ENCODE assay signal across 10 cellular contexts in genomic region chr11:33716236-33716635, GRCh38. TPM values are rescaled to one million over a fixed set of nuclear protein-coding genes. Genes with fewer than 3 reads are reported as not detected.
DNase-seq lines count a peak whose midpoint lies in the region; ATAC-seq and TF ChIP-seq lines count a peak whose summit lies in the region.
"Had no signal": no experiment of that assay in that cellular context is flagged by ENCODE, and none has a peak within 500 bp of the region (broad histone marks: within the 10 kb centered on the region; RNA-seq: fewer than 3 reads in every experiment).

No MANE protein-coding gene starts in this region.

- peaks cover 88% of the 10 kb centered on the region for H3K36me3 Mint-ChIP-seq in activated T-helper 17 cell treated with anti-CD3 and anti-CD28 coated beads, Interleukin-2, amount 50 U/mL, for 72 hours (ENCODE audit: low read depth)

- POLR2A ChIA-PET in AG04450 (lab: Yijun Ruan, JAX) = interaction anchor here (1.0 kb wide), 1 partner anchor 14 kb away, joined by 3 read pairs; no protein-coding TSS in a partner anchor

- H3K4me3 ChIP-seq in AG04450 (ENCODE audit: low read depth, low read length) = no peak overlapping the region

- H3K27me3 Mint-ChIP-seq in activated T-helper 17 cell treated with anti-CD3 and anti-CD28 coated beads, Interleukin-2, amount 50 U/mL, for 72 hours = no peaks in the 10 kb centered on the region
- H3K27me3 Mint-ChIP-seq: stimulated activated naive B cell treated with anti-CD40 and anti-IgM and Interleukin-4, amounts not matched to agents 10 μg/mL and 1 μg/mL and 100 μg/mL, for 72 hours had no signal

- no peaks in the 10 kb centered on the region for H3K27me3 ChIP-seq in AG04450 (ENCODE audit: control insufficient read depth, insufficient read depth, low read length)

- in situ Hi-C loops in GM13977 (cut with MboI; ENCODE audit: low pct_unique_long_range_greater_than_20kb, low sequenced_read_pairs, unreplicated experiment) = loop anchor here (25.0 kb wide), 1 partner anchor 554 kb away; the partner anchor contains the start of gene CSTF3

- no peak overlapping the region for H3K27ac Mint-ChIP-seq in activated T-helper 17 cell treated with anti-CD3 and anti-CD28 coated beads, Interleukin-2, amount 50 U/mL, for 72 hours
- H3K27ac Mint-ChIP-seq: stimulated activated naive B cell treated with anti-CD40 and anti-IgM and Interleukin-4, amounts not matched to agents 10 μg/mL and 1 μg/mL and 100 μg/mL, for 72 hours had no signal

- no peaks in the 10 kb centered on the region for H3K9me3 ChIP-seq in AG04450 (ENCODE audit: control insufficient read depth, insufficient read depth, low read length)

- CTCF ChIA-PET in AG04450 (lab: Charles Lee) = interaction anchor here (0.7 to 4.6 kb wide), 6 partner anchors 11 to 113 kb away, joined by 3 to 42 read pairs (median 4); no protein-coding TSS in a partner anchor

- no peak overlapping the region for H3K4me3 Mint-ChIP-seq in activated T-helper 17 cell treated with anti-CD3 and anti-CD28 coated beads, Interleukin-2, amount 50 U/mL, for 72 hours
- H3K4me3 Mint-ChIP-seq: stimulated activated naive B cell treated with anti-CD40 and anti-IgM and Interleukin-4, amounts not matched to agents 10 μg/mL and 1 μg/mL and 100 μg/mL, for 72 hours had no signal

- DNase-seq in AG04450 (ENCODE audit: low read depth, low spot score) (no peak), GM13977 (ENCODE audit: low spot score) (no peak), kidney tubule cell (ENCODE audit: low spot score) (peak; percentile 48), foreskin melanocyte (no peak), NCI-H524 treated with DMSO at 0.1 percent for 48 hours (lab: John Stamatoyannopoulos, UW) (no peak)
- no peak for DNase-seq in stimulated activated CD4-positive, alpha-beta T cell treated with anti-CD3 and anti-CD28 coated beads, Interleukin-4, amount 100 ng/mL, for 1 hour
- DNase-seq: stimulated activated naive B cell treated with anti-CD40 and anti-IgM and Interleukin-4, amounts not matched to agents 10 μg/mL and 1 μg/mL and 100 μg/mL, for 72 hours had no signal

- H3K9me3 Mint-ChIP-seq in activated T-helper 17 cell treated with anti-CD3 and anti-CD28 coated beads, Interleukin-2, amount 50 U/mL, for 72 hours = no peaks in the 10 kb centered on the region
- H3K9me3 Mint-ChIP-seq: stimulated activated naive B cell treated with anti-CD40 and anti-IgM and Interleukin-4, amounts not matched to agents 10 μg/mL and 1 μg/mL and 100 μg/mL, for 72 hours had no signal

- H3K27ac ChIP-seq in AG04450 (ENCODE audit: low read depth, low read length) = no peak overlapping the region

- peaks cover 2% of the 10 kb centered on the region for H3K4me1 Mint-ChIP-seq in activated T-helper 17 cell treated with anti-CD3 and anti-CD28 coated beads, Interleukin-2, amount 50 U/mL, for 72 hours
- H3K4me1 Mint-ChIP-seq: stimulated activated naive B cell treated with anti-CD40 and anti-IgM and Interleukin-4, amounts not matched to agents 10 μg/mL and 1 μg/mL and 100 μg/mL, for 72 hours had no signal

- peak; percentile 35 for ATAC-seq in activated T-helper 17 cell treated with anti-CD3 and anti-CD28 coated beads, Interleukin-2, amount 50 U/mL, for 72 hours (replicated peaks)
- ATAC-seq in GM19328 (IDR thresholded peaks at IDR 0.05; ENCODE audit: unreplicated experiment) = no peak

- TF ChIP-seq CTCF in AG04450 (IDR thresholded peaks at IDR 0.05; ENCODE audit: low read depth, low read length) (peak; percentile 28; the same call in 1 of the 2 replicates), GM13977 (IDR thresholded peaks at IDR 0.05; ENCODE audit: extremely low read depth, insufficient read depth, missing control alignments) (peak; percentile 60)

RNA-seq across cellular contexts. Expression of gene C11orf91, which starts 15.6 kb away (rescaled TPM):
- not detected in 2 replicates for polyA plus RNA-seq in AG04450 (2011; rRNA removed)
- polyA minus RNA-seq in AG04450 (2011; rRNA and poly(A)+ RNA removed) = not detected in 2 replicates
- total RNA-seq in activated T-helper 17 cell treated with anti-CD3 and anti-CD28 coated beads, Interleukin-2, amount 50 U/mL, for 72 hours = not detected
- total RNA-seq: mononuclear cell had no signal

RNA-seq across cellular contexts. Expression of gene CD59, which starts 20.0 kb away (rescaled TPM):
- polyA plus RNA-seq in AG04450 (2011; rRNA removed) = 1,182 and 1,226 TPM in 2 replicates
- polyA minus RNA-seq in AG04450 (2011; rRNA and poly(A)+ RNA removed) = 475 and 515 TPM in 2 replicates
- 100 to 1,000 TPM in 1 of 2 donors, 10 to 100 TPM in 1; 78.1 to 147 TPM for total RNA-seq in activated T-helper 17 cell treated with anti-CD3 and anti-CD28 coated beads, Interleukin-2, amount 50 U/mL, for 72 hours

RNA-seq across cellular contexts. Expression of gene FBXO3, which starts 58.1 kb away (rescaled TPM):
- polyA plus RNA-seq in AG04450 (2011; rRNA removed) = 33.3 and 43.4 TPM in 2 replicates
- 19.1 and 38.4 TPM in 2 replicates for polyA minus RNA-seq in AG04450 (2011; rRNA and poly(A)+ RNA removed)
- total RNA-seq in activated T-helper 17 cell treated with anti-CD3 and anti-CD28 coated beads, Interleukin-2, amount 50 U/mL, for 72 hours = 10 to 100 TPM; 13.4 to 14.0 TPM
